12 cellular contexts compared by ENCODE assay signal in the genomic region with DNA sequence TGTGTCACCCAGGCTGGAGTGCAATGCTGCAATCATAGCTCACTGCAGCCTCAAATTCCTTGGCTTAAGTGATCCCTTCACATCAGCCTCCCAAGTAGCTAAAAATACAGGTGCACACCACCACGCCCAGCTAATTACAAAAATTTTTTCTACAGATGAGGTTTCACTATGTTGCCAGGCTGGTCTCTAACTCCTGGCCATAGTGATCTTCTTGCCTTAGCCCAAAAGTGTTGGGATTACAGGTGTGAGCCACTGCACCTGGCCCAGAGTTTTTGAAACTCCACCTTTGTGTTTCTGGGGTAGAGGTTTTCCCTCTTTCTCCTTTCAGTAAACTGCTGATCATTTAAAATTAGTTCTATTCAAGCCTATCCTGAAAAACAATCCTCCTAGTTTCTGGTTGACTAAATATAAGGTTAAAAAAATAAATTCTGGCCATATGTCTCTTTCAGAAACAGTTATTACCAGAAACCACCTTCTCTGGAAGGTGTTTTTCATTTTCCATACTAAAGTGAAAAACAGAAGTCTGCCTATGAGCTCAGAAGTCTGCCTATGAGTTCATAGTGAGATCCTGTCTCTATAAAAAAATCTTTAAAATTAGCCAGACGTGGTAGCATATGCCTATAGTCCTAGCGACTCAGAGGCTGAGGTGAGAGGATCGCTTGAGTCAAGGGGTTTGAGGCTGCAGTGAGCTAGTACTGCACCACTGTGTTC.
DNase-seq lines count a peak whose midpoint lies in the region; ATAC-seq and TF ChIP-seq lines count a peak whose summit lies in the region.
"Had no signal": no experiment of that assay in that cellular context is flagged by ENCODE, and none has a peak within 500 bp of the region (broad histone marks: within the 10 kb centered on the region; RNA-seq: fewer than 3 reads in every experiment).

No MANE protein-coding gene starts in this region.

- H3K27me3 ChIP-seq in psoas muscle (ENCODE audit: insufficient read depth in 3 of 3, low read length in 2 of 3): no peaks in the 10 kb centered on the region

- H3K27ac ChIP-seq in psoas muscle: peak overlapping the region; percentile 39

- WGBS in psoas muscle, 3 donors: 78 to 96% (median 83%) methylated on average over 4 of the region's 4 CpGs

- no peaks in the 10 kb centered on the region for H3K9me3 ChIP-seq in psoas muscle

- H3K27me3 Mint-ChIP-seq in activated naive CD4-positive, alpha-beta T cell treated with anti-CD3 and anti-CD28 coated beads for 36 hours (ENCODE audit: low read depth): no peaks in the 10 kb centered on the region

- intact Hi-C loops in activated naive CD4-positive, alpha-beta T cell treated with anti-CD3 and anti-CD28 coated beads for 36 hours (cut with micrococcal nuclease): loop anchor here (1.0 to 5.0 kb wide), 5 partner anchors 8 to 76 kb away; no protein-coding TSS in a partner anchor
- intact Hi-C loops in psoas muscle (cut with DNase I): no loop called here

- no peak for TF ChIP-seq CTCF in psoas muscle (IDR thresholded peaks at IDR 0.05)

- no peak overlapping the region for H3K4me3 Mint-ChIP-seq in activated naive CD4-positive, alpha-beta T cell treated with anti-CD3 and anti-CD28 coated beads for 36 hours
- H3K4me3 Mint-ChIP-seq: neural crest cell had no signal

- H3K4me1 ChIP-seq in psoas muscle: peaks cover 53% of the 10 kb centered on the region

- DNase-seq in activated naive CD4-positive, alpha-beta T cell treated with anti-CD3 and anti-CD28 coated beads for 36 hours: peak; percentile 67
- DNase-seq in activated naive CD4-positive, alpha-beta T cell (lab: John Stamatoyannopoulos, UW): no peak
- DNase-seq in psoas muscle (no peak), ACHN (no peak), NCI-H2029 (lab: John Stamatoyannopoulos, UW) (no peak), DMS 273 (lab: John Stamatoyannopoulos, UW; ENCODE audit: unreplicated experiment) (no peak)
- DNase-seq: activated CD8-positive, alpha-beta memory T cell treated with anti-CD3 and anti-CD28 coated beads for 24 hours; cortex of kidney; hippocampal formation had no signal

- no peak overlapping the region for H3K4me3 ChIP-seq in psoas muscle

- H3K27ac Mint-ChIP-seq in activated naive CD4-positive, alpha-beta T cell treated with anti-CD3 and anti-CD28 coated beads for 36 hours: peak overlapping the region; percentile 83

- in situ Hi-C loops in ACHN (cut with HindIII; ENCODE audit: low pct_ligation_motif_present, low pct_unique_long_range_greater_than_20kb, low sequenced_read_pairs): no loop called here

- peaks cover 52% of the 10 kb centered on the region for H3K36me3 Mint-ChIP-seq in activated naive CD4-positive, alpha-beta T cell treated with anti-CD3 and anti-CD28 coated beads for 36 hours (ENCODE audit: low read depth)

- CTCF ChIA-PET in activated naive CD4-positive, alpha-beta T cell treated with anti-CD3 and anti-CD28 coated beads for 36 hours (lab: Charles Lee): interaction anchor here (0.7 to 2.9 kb wide), 7 partner anchors 15 to 1969 kb away, joined by 3 to 16 read pairs (median 7); no protein-coding TSS in a partner anchor

- H3K9me3 Mint-ChIP-seq in activated naive CD4-positive, alpha-beta T cell treated with anti-CD3 and anti-CD28 coated beads for 36 hours: no peaks in the 10 kb centered on the region
- H3K9me3 Mint-ChIP-seq: neural crest cell had no signal

- H3K36me3 ChIP-seq in psoas muscle (ENCODE audit: insufficient read depth in 1 of 2, low read depth in 1 of 2): no peaks in the 10 kb centered on the region

- H3K4me1 Mint-ChIP-seq in activated naive CD4-positive, alpha-beta T cell treated with anti-CD3 and anti-CD28 coated beads for 36 hours (ENCODE audit: low read depth): peaks cover 88% of the 10 kb centered on the region

- ATAC-seq in GM21528 (IDR thresholded peaks at IDR 0.05; ENCODE audit: low FRiP score, unreplicated experiment) (peak; percentile 74), HG03280 (IDR thresholded peaks at IDR 0.05; ENCODE audit: unreplicated experiment) (peak; percentile 53), psoas muscle (no peak)

Comparison
In these comparisons a context has a peak if more than half of its experiments do, and no peak if none do; other contexts are left out.
1. ATAC-seq: peak in GM21528 (single experiment) and HG03280 (single experiment); none in psoas muscle (0 of 4).